8 cellular contexts compared by ENCODE assay signal in genomic region chr14:101843665-101844064, GRCh38.
DNase-seq lines count a peak whose midpoint lies in the region; ATAC-seq, FAIRE-seq and TF ChIP-seq lines count a peak whose summit lies in the region.

No MANE protein-coding gene starts in this region.

- H3K27ac Mint-ChIP-seq in T-cell (peak overlapping the region; percentile 77 to 88), endothelial cell (ENCODE audit: unreplicated experiment) (no peak overlapping the region)

- DNase-seq in T-cell (peak in 32 of 34 experiments; percentile 37 to 72 (median 55)), endothelial cell (ENCODE audit: low spot score) (no peak), NCI-H345 (lab: John Stamatoyannopoulos, UW) (no peak), frontal cortex (ENCODE audit: low spot score in 2 of 2) (no peak), HK-2 (ENCODE audit: unreplicated experiment) (no peak)
- peak; percentile 23 for DNase-seq in stimulated activated CD8-positive, alpha-beta memory T cell treated with anti-CD3 and anti-CD28 coated beads, Interleukin-15, amount 100 ng/mL, for 1 hour (ENCODE audit: low read depth)

- H3K9me3 Mint-ChIP-seq in T-cell (no peaks in the 10 kb centered on the region), endothelial cell (ENCODE audit: unreplicated experiment) (no peaks in the 10 kb centered on the region)

- no peak for FAIRE-seq in frontal cortex (lab: Jason Lieb, UNC)

- H3K27me3 Mint-ChIP-seq in T-cell (no peaks in the 10 kb centered on the region), endothelial cell (ENCODE audit: unreplicated experiment) (no peaks in the 10 kb centered on the region)

- CTCF ChIA-PET in T-cell (lab: Charles Lee): interaction anchor here (0.7 to 3.0 kb wide), 8 partner anchors 10 to 265 kb away, joined by 3 to 23 read pairs (median 4); no protein-coding TSS in a partner anchor

- ATAC-seq in GM18909 (IDR thresholded peaks at IDR 0.05; ENCODE audit: poor library complexity, unreplicated experiment): peak; percentile 63
- ATAC-seq in HG02943 (IDR thresholded peaks at IDR 0.05; ENCODE audit: low read depth, unreplicated experiment): peak; percentile 75
- ATAC-seq in T-cell (replicated peaks in 1 of 4): peak; percentile 59 to 75 (median 70)

- H3K4me1 Mint-ChIP-seq in T-cell (peaks cover 93 to 97% (median 94%) of the 10 kb centered on the region in 3 donors), endothelial cell (ENCODE audit: unreplicated experiment) (peaks cover 15% of the 10 kb centered on the region)

- H3K4me3 Mint-ChIP-seq in T-cell (peak overlapping the region; percentile 3 to 29 (median 18)), endothelial cell (ENCODE audit: unreplicated experiment) (no peak overlapping the region)

- H3K36me3 Mint-ChIP-seq in T-cell (peaks cover 39% of the 10 kb centered on the region), endothelial cell (ENCODE audit: low read depth, unreplicated experiment) (peaks cover 5% of the 10 kb centered on the region)

- POLR2A ChIA-PET in T-cell (lab: Charles Lee): interaction anchor here (0.6 to 1.3 kb wide), 6 partner anchors 12 to 68 kb away, joined by 4 to 10 read pairs (median 4); no protein-coding TSS in a partner anchor

- TF ChIP-seq CTCF in endothelial cell (IDR thresholded peaks at IDR 0.05; ENCODE audit: unreplicated experiment): peak; percentile 32

Comparison
In these comparisons a context has a peak if more than half of its experiments do, and no peak if none do; other contexts are left out.
1. DNase-seq: peak in T-cell (32 of 34) and stimulated activated CD8-positive, alpha-beta memory T cell treated with anti-CD3 and anti-CD28 coated beads, Interleukin-15, amount 100 ng/mL, for 1 hour (single experiment); none in endothelial cell (single experiment), NCI-H345 (single experiment), frontal cortex (0 of 2) and HK-2 (single experiment).
2. Peak in every context shown above with its lines, with median percentiles within 50 percentile points of each other: ATAC-seq.